In the genomic region with DNA sequence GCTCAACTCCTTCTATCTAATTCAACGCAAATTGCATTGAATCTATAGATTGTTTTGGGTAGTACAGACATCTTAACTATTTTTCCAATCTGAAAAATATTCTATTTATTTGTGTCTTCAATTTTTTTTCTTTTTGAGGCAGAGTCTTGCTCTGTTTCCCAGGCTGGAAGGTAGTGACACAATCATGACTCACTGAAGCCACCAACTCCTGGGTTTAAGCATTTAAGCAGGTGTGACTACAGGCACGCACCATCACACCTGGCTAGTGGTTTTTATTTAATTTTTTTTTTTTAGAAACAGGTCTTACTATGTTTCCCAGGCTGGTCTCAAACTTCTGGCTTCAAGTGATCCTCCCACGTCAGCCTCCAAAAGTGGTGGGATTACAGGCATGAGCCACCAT, we compare ENCODE assay signal across 21 cellular contexts.
DNase-seq lines count a peak whose midpoint lies in the region; ATAC-seq, FAIRE-seq and TF ChIP-seq lines count a peak whose summit lies in the region.
"Had no signal": no experiment of that assay in that cellular context is flagged by ENCODE, and none has a peak within 500 bp of the region (broad histone marks: within the 10 kb centered on the region; RNA-seq: fewer than 3 reads in every experiment).

No MANE protein-coding gene starts in this region.

- H3K9ac ChIP-seq in PC-3 (ENCODE audit: low read length) = no peak overlapping the region

- H3K4me1 ChIP-seq in PC-3 (ENCODE audit: insufficient read depth, low read length) = peaks cover 9% of the 10 kb centered on the region; the same call in 1 of the 2 replicates

- CTCF ChIA-PET in PC-3 (lab: Charles Lee) = no interaction called here

- no peak for TF ChIP-seq POLR2A in GM12891 (IDR thresholded peaks at IDR 0.05; ENCODE audit: low read depth, low read length)

- FAIRE-seq in GM12891 (lab: Jason Lieb, UNC) = no peak

- no peak overlapping the region for H3K27ac Mint-ChIP-seq in stimulated activated memory B cell treated with anti-CD40 and anti-IgM and Interleukin-4, amounts not matched to agents 10 μg/mL and 1 μg/mL and 100 μg/mL, for 72 hours
- H3K27ac Mint-ChIP-seq: GM23338, H9, HFFc6 had no signal

- no peaks in the 10 kb centered on the region for H3K36me3 ChIP-seq in PC-3 (ENCODE audit: low read depth, low read length)

- no peaks in the 10 kb centered on the region for H3K9me3 Mint-ChIP-seq in stimulated activated memory B cell treated with anti-CD40 and anti-IgM and Interleukin-4, amounts not matched to agents 10 μg/mL and 1 μg/mL and 100 μg/mL, for 72 hours
- H3K9me3 Mint-ChIP-seq: CD4-positive, alpha-beta memory T cell; HFFc6 had no signal

- BruUV-seq in PC-3 (replicated peaks; lab: Mats Ljungman, UMichigan) = no TSS peak

- intact Hi-C loops in PC-3 (cut with micrococcal nuclease) = no loop called here

- TF ChIP-seq CTCF in PC-3 (conservative IDR thresholded peaks at IDR 0.05; ENCODE audit: low read depth, low read length) = no peak
- no peak for TF ChIP-seq CTCF in epithelial cell of esophagus (IDR thresholded peaks at IDR 0.05; ENCODE audit: insufficient read depth, low read depth, low read length, missing control alignments)

- DNase-seq in HT1080 (ENCODE audit: low read depth) = peak; percentile 0
- peak; percentile 64 for DNase-seq in PC-3
- DNase-seq in epithelial cell of esophagus (ENCODE audit: low read depth) = peak; percentile 65
- DNase-seq in renal cortical epithelial cell (ENCODE audit: low read depth) = peak; percentile 23
- no peak for DNase-seq in putamen (ENCODE audit: low spot score)
- DNase-seq in GM12891 (ENCODE audit: insufficient read length, low spot score) = no peak
- DNase-seq: C1 segment of cervical spinal cord; CD4-positive, alpha-beta memory T cell; H9; HFFc6; KBM-7; NCI-H1048; NCI-H1417; NCI-H1694; NCI-H2029 treated with DMSO at 0.1 percent for 48 hours; NCI-H446 treated with DMSO at 0.1 percent for 48 hours; NCI-H526; NCI-H82 had no signal

- H2AFZ ChIP-seq in PC-3 (ENCODE audit: low read length) = no peak overlapping the region
- H2AFZ ChIP-seq: GM23338 had no signal

- no peaks in the 10 kb centered on the region for H3K27me3 ChIP-seq in PC-3 (ENCODE audit: low read length)

- H3K4me2 ChIP-seq in PC-3 (ENCODE audit: low read length) = no peak overlapping the region
- H3K4me2 ChIP-seq: GM23338 had no signal

- H3K79me2 ChIP-seq in PC-3 (ENCODE audit: low read length) = no peaks in the 10 kb centered on the region

- H3K4me1 Mint-ChIP-seq in stimulated activated memory B cell treated with anti-CD40 and anti-IgM and Interleukin-4, amounts not matched to agents 10 μg/mL and 1 μg/mL and 100 μg/mL, for 72 hours = no peaks in the 10 kb centered on the region
- H3K4me1 Mint-ChIP-seq: CD4-positive, alpha-beta memory T cell; GM23338; H9 had no signal

- no peak overlapping the region for H3K4me3 Mint-ChIP-seq in stimulated activated memory B cell treated with anti-CD40 and anti-IgM and Interleukin-4, amounts not matched to agents 10 μg/mL and 1 μg/mL and 100 μg/mL, for 72 hours
- H3K4me3 Mint-ChIP-seq: CD4-positive, alpha-beta memory T cell; GM23338; H9; HFFc6 had no signal

- H3K4me3 ChIP-seq in PC-3 (ENCODE audit: low read length) (no peak overlapping the region), epithelial cell of esophagus (ENCODE audit: low read length) (no peak overlapping the region)
- H3K4me3 ChIP-seq: GM23338 had no signal

- H3K9me3 ChIP-seq in PC-3 (ENCODE audit: low read length) = no peaks in the 10 kb centered on the region

- POLR2A ChIA-PET in PC-3 (lab: Charles Lee; ENCODE audit: unreplicated experiment) = no interaction called here

- no peaks in the 10 kb centered on the region for H3F3A ChIP-seq in PC-3 (ENCODE audit: low read length, unreplicated experiment)

- no peaks in the 10 kb centered on the region for H4K20me1 ChIP-seq in PC-3 (ENCODE audit: low read length)

- no peak overlapping the region for H3K27ac ChIP-seq in PC-3 (ENCODE audit: low read length)

- no peaks in the 10 kb centered on the region for H3K36me3 Mint-ChIP-seq in stimulated activated memory B cell treated with anti-CD40 and anti-IgM and Interleukin-4, amounts not matched to agents 10 μg/mL and 1 μg/mL and 100 μg/mL, for 72 hours
- H3K36me3 Mint-ChIP-seq: CD4-positive, alpha-beta memory T cell had no signal

- H3K9me2 ChIP-seq in PC-3 (replicated peaks; ENCODE audit: low read length) = no peaks in the 10 kb centered on the region

- no peak for ATAC-seq in PC-3
- ATAC-seq in stimulated activated memory B cell treated with anti-CD40 and anti-IgM and Interleukin-4, amounts not matched to agents 10 μg/mL and 1 μg/mL and 100 μg/mL, for 72 hours = no peak
- ATAC-seq: GM23338, SK-N-SH treated with all-trans-retinoic acid at 6 μM for 48 hours had no signal

- no peaks in the 10 kb centered on the region for H3K27me3 Mint-ChIP-seq in stimulated activated memory B cell treated with anti-CD40 and anti-IgM and Interleukin-4, amounts not matched to agents 10 μg/mL and 1 μg/mL and 100 μg/mL, for 72 hours
- H3K27me3 Mint-ChIP-seq: CD4-positive, alpha-beta memory T cell had no signal

TF ChIP-seq in GM12891, 5 proteins besides CTCF, POLR2A, EP300 and RAD21:
- TF ChIP-seq POU2F2 (IDR thresholded peaks at IDR 0.05; ENCODE audit: low read depth, low read length) (no peak), SPI1 (IDR thresholded peaks at IDR 0.05; ENCODE audit: low read depth, low read length) (no peak), TAF1 (IDR thresholded peaks at IDR 0.05; ENCODE audit: low read depth, low read length) (no peak), PAX5 (IDR thresholded peaks at IDR 0.05; ENCODE audit: insufficient read depth, low read length, severe bottlenecking) (no peak), POLR2AphosphoS5 (IDR thresholded peaks at IDR 0.05; ENCODE audit: low read depth, low read length) (no peak)
TF ChIP-seq in GM12891: peak in this region for 0.

Comparison
In these comparisons a context has a peak if more than half of its experiments do, and no peak if none do; other contexts are left out.
1. DNase-seq: peak in HT1080 (single experiment), PC-3 (single experiment), epithelial cell of esophagus (single experiment) and renal cortical epithelial cell (single experiment); none in putamen (single experiment) and GM12891 (single experiment).